ENCODE assay signal across 8 cellular contexts in genomic region chr3:185216587-185216918, GRCh38. TPM values are rescaled to one million over a fixed set of nuclear protein-coding genes. Genes with fewer than 3 reads are reported as not detected.
A peak's percentile ranks its signal among the peaks of the same experiment; 100 is the strongest.
DNase-seq lines count a peak whose midpoint lies in the region; ATAC-seq and TF ChIP-seq lines count a peak whose summit lies in the region.
"Had no signal": no experiment of that assay in that cellular context is flagged by ENCODE, and none has a peak within 500 bp of the region (broad histone marks: within the 10 kb centered on the region; RNA-seq: fewer than 3 reads in every experiment).

No MANE protein-coding gene starts in this region.

- intact Hi-C loops in colonic mucosa (cut with DNase I) (no loop called here), lower lobe of right lung (cut with DNase I) (no loop called here), thyroid gland (cut with DNase I) (no loop called here)

- H3K27ac ChIP-seq in colonic mucosa, result no peak overlapping the region
- H3K27ac ChIP-seq in lower lobe of right lung, result peak overlapping the region; percentile 61
- peak overlapping the region; percentile 61 to 74 (median 70) for H3K27ac ChIP-seq in thyroid gland

- TF ChIP-seq POLR2A in thyroid gland (IDR thresholded peaks at IDR 0.05), result no peak

- H3K36me3 ChIP-seq in colonic mucosa (no peaks in the 10 kb centered on the region), lower lobe of right lung (no peaks in the 10 kb centered on the region), thyroid gland (no peaks in the 10 kb centered on the region)

- H3K4me1 Mint-ChIP-seq in glutamatergic neuron (ENCODE audit: low read depth, unreplicated experiment), result peaks cover 2% of the 10 kb centered on the region

- DNase-seq in NCI-H1105 (lab: John Stamatoyannopoulos, UW), result peak; percentile 4
- no peak for DNase-seq in colonic mucosa
- no peak for DNase-seq in lower lobe of right lung
- peak; percentile 37 to 57 for DNase-seq in thyroid gland
- DNase-seq in AG08396 (ENCODE audit: low spot score), result no peak
- no peak for DNase-seq in glutamatergic neuron
- DNase-seq in activated CD4-positive, CD25-positive, alpha-beta regulatory T cell treated with anti-CD3 and anti-CD28 coated beads, Interleukin-2, amount 50 U/mL, for 72 hours, result no peak
- DNase-seq: activated T-cell treated with anti-CD3 and anti-CD28 coated beads, Interleukin-2, amount 50 U/mL, for 48 hours had no signal

- H3K27me3 ChIP-seq in colonic mucosa (no peaks in the 10 kb centered on the region), lower lobe of right lung (ENCODE audit: low read depth) (no peaks in the 10 kb centered on the region), thyroid gland (no peaks in the 10 kb centered on the region)

- H3K9me3 Mint-ChIP-seq in glutamatergic neuron (ENCODE audit: unreplicated experiment), result peaks cover 2% of the 10 kb centered on the region

- WGBS in thyroid gland, 2 donors, result 21 to 24% methylated on average over 3 of the region's 3 CpGs

- H3K4me3 Mint-ChIP-seq in glutamatergic neuron (ENCODE audit: unreplicated experiment), result no peak overlapping the region

- no peak overlapping the region for H3K27ac Mint-ChIP-seq in glutamatergic neuron (ENCODE audit: unreplicated experiment)

- no peak for TF ChIP-seq CTCF in colonic mucosa (IDR thresholded peaks at IDR 0.05)
- peak; percentile 8 for TF ChIP-seq CTCF in lower lobe of right lung (IDR thresholded peaks at IDR 0.05)
- no peak for TF ChIP-seq CTCF in thyroid gland (IDR thresholded peaks at IDR 0.05)
- no peak for TF ChIP-seq CTCF in glutamatergic neuron (IDR thresholded peaks at IDR 0.05; ENCODE audit: partially characterized antibody, unreplicated experiment)

- H3K4me3 ChIP-seq in colonic mucosa (peak overlapping the region; percentile 12), lower lobe of right lung (peak overlapping the region; percentile 46), thyroid gland (replicated peaks in 1 of 3) (peak overlapping the region in 1 of 3 donors; percentile 15)

- H3K36me3 Mint-ChIP-seq in glutamatergic neuron (ENCODE audit: unreplicated experiment), result no peaks in the 10 kb centered on the region

- no peaks in the 10 kb centered on the region for H3K27me3 Mint-ChIP-seq in glutamatergic neuron (ENCODE audit: unreplicated experiment)

- H3K9me3 ChIP-seq in colonic mucosa (no peaks in the 10 kb centered on the region), lower lobe of right lung (no peaks in the 10 kb centered on the region), thyroid gland (no peaks in the 10 kb centered on the region)

- H3K9ac ChIP-seq in colonic mucosa (ENCODE audit: low read depth in 2 of 2, low read length in 2 of 2), result no peak overlapping the region

- H3K4me1 ChIP-seq in colonic mucosa, result no peaks in the 10 kb centered on the region
- H3K4me1 ChIP-seq in lower lobe of right lung, result peaks cover 5% of the 10 kb centered on the region
- peaks cover 4 to 5% of the 10 kb centered on the region in 2 donors for H3K4me1 ChIP-seq in thyroid gland

- peak; percentile 76 to 95 for ATAC-seq in lower lobe of right lung

RNA-seq across cellular contexts. Expression of gene EHHADH, which starts 37.3 kb away (rescaled TPM):
- 10 to 100 TPM; 32.7 to 48.9 TPM for total RNA-seq in colonic mucosa
- 11.5 TPM for total RNA-seq in lower lobe of right lung
- 10 to 100 TPM in 3 of 4 donors, 1 to 10 TPM in 1; 7.4 to 23.7 (median 15.6) TPM for total RNA-seq in thyroid gland
- 4.9 TPM for total RNA-seq in glutamatergic neuron (ENCODE audit: unreplicated experiment)

Comparison
In these comparisons a context has a peak if more than half of its experiments do, and no peak if none do; other contexts are left out.
1. DNase-seq: peak in NCI-H1105 (single experiment) and thyroid gland (2 of 2); none in colonic mucosa (single experiment), lower lobe of right lung (single experiment), AG08396 (single experiment), glutamatergic neuron (single experiment) and activated CD4-positive, CD25-positive, alpha-beta regulatory T cell treated with anti-CD3 and anti-CD28 coated beads, Interleukin-2, amount 50 U/mL, for 72 hours (single experiment).